ENCODE assay signal across 8 cellular contexts in genomic region chr22:17562906-17563870, GRCh38. TPM values are rescaled to one million over a fixed set of nuclear protein-coding genes. Genes with fewer than 3 reads are reported as not detected.
DNase-seq lines count a peak whose midpoint lies in the region; ATAC-seq, FAIRE-seq and TF ChIP-seq lines count a peak whose summit lies in the region.

A gene with protein sequence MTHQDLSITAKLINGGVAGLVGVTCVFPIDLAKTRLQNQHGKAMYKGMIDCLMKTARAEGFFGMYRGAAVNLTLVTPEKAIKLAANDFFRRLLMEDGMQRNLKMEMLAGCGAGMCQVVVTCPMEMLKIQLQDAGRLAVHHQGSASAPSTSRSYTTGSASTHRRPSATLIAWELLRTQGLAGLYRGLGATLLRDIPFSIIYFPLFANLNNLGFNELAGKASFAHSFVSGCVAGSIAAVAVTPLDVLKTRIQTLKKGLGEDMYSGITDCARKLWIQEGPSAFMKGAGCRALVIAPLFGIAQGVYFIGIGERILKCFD (plus strand): TSS chr22:17563498. CDS start chr22:17579945, 16,447 bp downstream.

- peak; percentile 10 for TF ChIP-seq CTCF in psoas muscle (IDR thresholded peaks at IDR 0.05)

- DNase-seq in ELF-1 (ENCODE audit: low read depth, low spot score): peak; percentile 59
- DNase-seq in adipocyte (ENCODE audit: low read depth): no peak
- peak; percentile 59 to 70 (median 69) for DNase-seq in right cardiac atrium
- DNase-seq in psoas muscle: peak; percentile 78 to 91
- no peak for DNase-seq in AML-193 (lab: John Stamatoyannopoulos, UW)
- DNase-seq in NAMALWA (ENCODE audit: low spot score): no peak
- no peak for DNase-seq in small intestine
- no peak for DNase-seq in NCI-H510A treated with DMSO at 0.1 percent for 48 hours (lab: John Stamatoyannopoulos, UW)

- peak within 1 kb of the TSS; percentile 80 for H3K4me3 ChIP-seq in adipocyte (ENCODE audit: low read length)
- H3K4me3 ChIP-seq in right cardiac atrium (ENCODE audit: low read length): no peak within 1 kb of the TSS
- peak within 1 kb of the TSS; percentile 9 for H3K4me3 ChIP-seq in psoas muscle
- no peak within 1 kb of the TSS for H3K4me3 ChIP-seq in small intestine (ENCODE audit: low read depth in 1 of 2, low read length in 2 of 2)

- H3K9me3 ChIP-seq in adipocyte (ENCODE audit: control insufficient read depth, low read length): no peaks in the 10 kb centered on the region
- H3K9me3 ChIP-seq in right cardiac atrium (ENCODE audit: control insufficient read depth, low read length): no peaks in the 10 kb centered on the region
- H3K9me3 ChIP-seq in psoas muscle: no peaks in the 10 kb centered on the region
- H3K9me3 ChIP-seq in small intestine (ENCODE audit: control insufficient read depth, low read depth): no peaks in the 10 kb centered on the region

- WGBS in right cardiac atrium: 32% methylated on average over 17 of the region's 17 CpGs
- 17 to 22% (median 18%) methylated on average over 17 of the region's 17 CpGs for WGBS in psoas muscle, 3 donors
- WGBS in small intestine, 3 donors: 48 to 57% (median 53%) methylated on average over 17 of the region's 17 CpGs

- no peak for FAIRE-seq in small intestine (lab: Jason Lieb, UNC)

- no peaks in the 10 kb centered on the region for H3K36me3 ChIP-seq in adipocyte (ENCODE audit: control insufficient read depth, insufficient read depth, low read length, severe bottlenecking)
- peaks cover 0 to 9% of the 10 kb centered on the region in 2 donors for H3K36me3 ChIP-seq in psoas muscle (ENCODE audit: insufficient read depth in 1 of 2, low read depth in 1 of 2)
- no peaks in the 10 kb centered on the region for H3K36me3 ChIP-seq in small intestine (ENCODE audit: control insufficient read depth in 2 of 2, insufficient read depth in 2 of 2, low read length in 2 of 2)

- H3K9ac ChIP-seq in adipocyte (ENCODE audit: low read length): peak within 1 kb of the TSS; percentile 83

- H3K4me1 ChIP-seq in adipocyte (ENCODE audit: control insufficient read depth, insufficient read depth, low read length) (peaks cover 40% of the 10 kb centered on the region), right cardiac atrium (ENCODE audit: control insufficient read depth, insufficient read depth, low read length) (peaks cover 8% of the 10 kb centered on the region), psoas muscle (peaks cover 24% of the 10 kb centered on the region), small intestine (ENCODE audit: control insufficient read depth in 2 of 2, insufficient read depth in 1 of 2, low read depth in 1 of 2, low read length in 1 of 2) (no peaks in the 10 kb centered on the region)

- H3K27ac ChIP-seq in right cardiac atrium (ENCODE audit: low read length) (peak within 1 kb of the TSS; percentile 91), psoas muscle (peak within 1 kb of the TSS; percentile 81), small intestine (ENCODE audit: low read depth in 1 of 2, low read length in 1 of 2) (peak within 1 kb of the TSS in 1 of 2 donors; percentile 32)

- intact Hi-C loops in right cardiac atrium (cut with DNase I): no loop called here
- intact Hi-C loops in psoas muscle (cut with DNase I): no loop called here

- ATAC-seq in right cardiac atrium (peak; percentile 82), psoas muscle (peak; percentile 86 to 96 (median 88))

- H3K27me3 ChIP-seq in adipocyte (replicated peaks; ENCODE audit: control insufficient read depth, insufficient read depth, low read length): peaks cover 1% of the 10 kb centered on the region
- no peaks in the 10 kb centered on the region for H3K27me3 ChIP-seq in right cardiac atrium (ENCODE audit: control insufficient read depth, insufficient read depth)
- H3K27me3 ChIP-seq in psoas muscle (ENCODE audit: insufficient read depth in 3 of 3, low read length in 2 of 3): no peaks in the 10 kb centered on the region
- no peaks in the 10 kb centered on the region for H3K27me3 ChIP-seq in small intestine (ENCODE audit: control insufficient read depth in 2 of 2, insufficient read depth in 2 of 2, low read length in 2 of 2)

RNA-seq across cellular contexts. Expression of the gene that starts here (rescaled TPM):
- total RNA-seq in right cardiac atrium: 1 to 10 TPM in 3 of 4 donors, under 1 TPM in 1; 0.96 to 2.6 (median 1.3) TPM
- polyA plus RNA-seq in right cardiac atrium: 2.0 TPM
- total RNA-seq in psoas muscle: 10 to 100 TPM in 1 of 4 donors, 1 to 10 TPM in 1, under 1 TPM in 2; 0.56 to 10.4 (median 5.0) TPM
- 1 to 10 TPM; 5.5 to 6.9 (median 5.7) TPM for polyA plus RNA-seq in psoas muscle
- 1 to 10 TPM in 1 of 3 donors, not detected in 2; 2.1 TPM for polyA plus RNA-seq in small intestine

Comparison
In these comparisons a context has a peak if more than half of its experiments do, and no peak if none do; other contexts are left out.
1. DNase-seq: peak in ELF-1 (single experiment), right cardiac atrium (3 of 3) and psoas muscle (2 of 2); none in adipocyte (single experiment), AML-193 (0 of 2), NAMALWA (single experiment), small intestine (single experiment) and NCI-H510A treated with DMSO at 0.1 percent for 48 hours (single experiment).
2. H3K4me3 ChIP-seq: peak in adipocyte (single experiment) and psoas muscle (single experiment); none in right cardiac atrium (single experiment) and small intestine (0 of 2).